Comparison of ENCODE assay signal across 32 cellular contexts in the genomic region with DNA sequence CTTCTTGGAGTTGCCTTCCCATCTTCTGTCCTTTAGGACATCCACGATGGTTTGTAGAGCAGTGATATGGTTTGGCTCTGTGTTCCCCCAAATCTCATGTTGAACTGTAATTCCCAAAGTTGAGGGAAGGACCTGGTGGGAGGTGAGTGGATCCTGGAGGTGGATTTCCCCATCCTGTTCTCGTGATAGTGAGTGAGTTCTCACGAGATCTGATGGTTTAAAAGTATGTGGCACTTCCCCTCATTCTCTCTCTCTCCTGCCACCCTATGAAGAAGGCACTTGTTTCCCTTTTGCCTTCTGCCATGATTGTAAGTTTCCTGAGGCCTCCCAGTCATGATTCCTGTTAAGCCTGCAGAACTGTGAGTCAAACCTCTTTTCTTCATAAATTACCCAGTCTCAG.
"Had no signal": no experiment of that assay in that cellular context is flagged by ENCODE, and none has a peak within 500 bp of the region (broad histone marks: within the 10 kb centered on the region; RNA-seq: fewer than 3 reads in every experiment).

No MANE protein-coding gene starts in this region.

- DNase-seq: activated effector memory CD4-positive, alpha-beta T cell treated with anti-CD3 and anti-CD28 coated beads, Interleukin-2, amount 50 U/mL, for 16 hours; activated effector memory CD4-positive, alpha-beta T cell treated with Interleukin-2 at 50 U/mL for 16 hours; activated gamma-delta T cell; activated gamma-delta T cell treated with Interleukin-2 at 50 U/mL for 16 hours; activated naive CD4-positive, alpha-beta T cell; activated naive CD4-positive, alpha-beta T cell treated with anti-CD3 and anti-CD28 coated beads for 36 hours; activated naive CD4-positive, alpha-beta T cell treated with anti-CD3 and anti-CD28 coated beads, Interleukin-2, amount 10 ng/mL, durations not matched to agents 7 days and 5 days; activated naive CD4-positive, alpha-beta T cell treated with anti-CD3 and anti-CD28 coated beads, Interleukin-2, amount 50 U/mL, for 16 hours; activated naive CD4-positive, alpha-beta T cell treated with Interleukin-2 at 50 U/mL for 16 hours; activated naive CD8-positive, alpha-beta T cell treated with anti-CD3 and anti-CD28 coated beads for 36 hours; activated naive CD8-positive, alpha-beta T cell treated with anti-CD3 and anti-CD28 coated beads, Interleukin-2, amount 10 ng/mL, durations not matched to agents 7 days and 5 days; activated naive CD8-positive, alpha-beta T cell treated with anti-CD3 and anti-CD28 coated beads, Interleukin-2, amount 50 U/mL, for 24 hours; activated T-cell treated with anti-CD3 and anti-CD28 coated beads, Interleukin-2, amount 50 U/mL, for 24 hours; activated T-cell treated with anti-CD3 and anti-CD28 coated beads, Interleukin-2, amount 50 U/mL, for 4 hours; activated T-cell treated with anti-CD3 and anti-CD28 coated beads, Interleukin-2, amount 50 U/mL, for 48 hours; activated T-cell treated with anti-CD3 and anti-CD28 coated beads, Interleukin-2, amount 50 U/mL, for 72 hours; adrenal gland; amniotic stem cell; amygdala; anterior cingulate cortex; aorta; body of pancreas; brain microvascular endothelial cell; caudate nucleus; central memory CD4-positive, alpha-beta T cell; cerebellar nuclear complex had no signal

- ATAC-seq: activated naive CD4-positive, alpha-beta T cell treated with anti-CD3 and anti-CD28 coated beads, Interleukin-2, amount 50 U/mL, for 72 hours; activated naive CD8-positive, alpha-beta T cell treated with anti-CD3 and anti-CD28 coated beads, Interleukin-2, amount 50 U/mL, for 24 hours; activated T-cell treated with anti-CD3 and anti-CD28 coated beads, Interleukin-2, amount 50 U/mL, for 4 hours; activated T-cell treated with anti-CD3 and anti-CD28 coated beads, Interleukin-2, amount 50 U/mL, for 72 hours; activated T-helper 17 cell treated with anti-CD3 and anti-CD28 coated beads, Interleukin-2, amount 50 U/mL, for 72 hours; body of pancreas had no signal

- H3K4me3 ChIP-seq: adrenal gland, ascending aorta, body of pancreas, breast epithelium, cardiac muscle cell had no signal

- H3K27me3 ChIP-seq: adrenal gland, ascending aorta, body of pancreas, brain microvascular endothelial cell, breast epithelium, cardiac muscle cell had no signal

- H3K36me3 ChIP-seq: adrenal gland, ascending aorta, brain microvascular endothelial cell, breast epithelium, cardiac muscle cell had no signal

- H3K4me1 ChIP-seq: adrenal gland, ascending aorta, body of pancreas, breast epithelium had no signal

- H3K9me3 ChIP-seq: adrenal gland, ascending aorta, body of pancreas, breast epithelium had no signal

- H3K27ac ChIP-seq: adrenal gland, ascending aorta, body of pancreas, brain microvascular endothelial cell, breast epithelium, cardiac muscle cell had no signal

- FAIRE-seq: astrocyte had no signal
